In genomic region chr19:1590641-1591397, GRCh38 we compare ENCODE assay signal across 9 cellular contexts. TPM values are rescaled to one million over a fixed set of nuclear protein-coding genes. Genes with fewer than 3 reads are reported as not detected.
A peak's percentile ranks its signal among the peaks of the same experiment; 100 is the strongest.
DNase-seq lines count a peak whose midpoint lies in the region; ATAC-seq, FAIRE-seq and TF ChIP-seq lines count a peak whose summit lies in the region.
"Had no signal": no experiment of that assay in that cellular context is flagged by ENCODE, and none has a peak within 500 bp of the region (broad histone marks: within the 10 kb centered on the region; RNA-seq: fewer than 3 reads in every experiment).

No MANE protein-coding gene starts in this region.

- H3K27ac ChIP-seq in GM12878 (ENCODE audit: control insufficient read depth, insufficient read depth) (peak overlapping the region; percentile 92), lower lobe of right lung (peak overlapping the region; percentile 93), vagina (no peak overlapping the region)

- POLR2A ChIA-PET in GM12878 (lab: Charles Lee), result interaction anchor here (0.6 to 1.4 kb wide), 6 partner anchors 9 to 221 kb away, joined by 3 to 7 read pairs (median 3); partner anchors contain the start of gene ATP8B3

- no peak overlapping the region for H2AFZ ChIP-seq in GM12878 (ENCODE audit: control insufficient read depth, low read depth, low read length)

- no peaks in the 10 kb centered on the region for H3K9me3 ChIP-seq in GM12878 (replicated peaks; ENCODE audit: control insufficient read depth, insufficient read depth, low read length)
- no peaks in the 10 kb centered on the region for H3K9me3 ChIP-seq in lower lobe of right lung
- H3K9me3 ChIP-seq in vagina, result no peaks in the 10 kb centered on the region
- H3K9me3 ChIP-seq: neutrophil had no signal

- no peak for TF ChIP-seq EP300 in GM12878 (IDR thresholded peaks at IDR 0.05; ENCODE audit: borderline replicate concordance in 1 of 2, control insufficient read depth in 1 of 2, low read depth in 2 of 2, low read length in 2 of 2)

- TF ChIP-seq POLR2A in GM12878 (IDR thresholded peaks at IDR 0.05; ENCODE audit: low read depth, low read length) (0 out of 2 replicates have a peak, but pooled peaks have one; percentile 8), vagina (IDR thresholded peaks at IDR 0.05) (no peak)

- peak overlapping the region; percentile 98 for H3K4me3 ChIP-seq in GM12878
- peak overlapping the region; percentile 84 for H3K4me3 ChIP-seq in lower lobe of right lung
- H3K4me3 ChIP-seq in vagina, result peak overlapping the region; percentile 79 to 90

- H3K9ac ChIP-seq in GM12878 (ENCODE audit: control insufficient read depth, insufficient read depth, low read length), result peak overlapping the region; percentile 98

- peak overlapping the region; percentile 79 for H3K4me2 ChIP-seq in GM12878 (ENCODE audit: control insufficient read depth, insufficient read depth)

- in situ Hi-C loops in GM12878 (cut with MboI), result no loop called here

- FAIRE-seq in GM12878 (lab: Jason Lieb, UNC), result peak; percentile 85

- peaks cover 32% of the 10 kb centered on the region for H3K79me2 ChIP-seq in GM12878 (ENCODE audit: control insufficient read depth, insufficient read depth, low read length)

- no TSS peak for BruUV-seq in GM12878 (replicated peaks; lab: Mats Ljungman, UMichigan)

- intact Hi-C loops in GM12878 (cut with micrococcal nuclease; ENCODE audit: unreplicated experiment) (no loop called here), lower lobe of right lung (cut with DNase I) (no loop called here), vagina (cut with DNase I) (no loop called here)

- TF ChIP-seq CTCF in GM12878 (IDR thresholded peaks at IDR 0.05 in 2 of 3, conservative IDR thresholded peaks at IDR 0.05 in 1 of 3; ENCODE audit: control insufficient read depth in 2 of 3, extremely low read depth in 1 of 3, insufficient read depth in 1 of 3, low read depth in 3 of 3, low read length in 3 of 3), result peak; percentile 51 to 68 (median 59)
- no peak for TF ChIP-seq CTCF in lower lobe of right lung (IDR thresholded peaks at IDR 0.05)
- no peak for TF ChIP-seq CTCF in vagina (IDR thresholded peaks at IDR 0.05)

- TF ChIP-seq RAD21 in GM12878 (IDR thresholded peaks at IDR 0.05; ENCODE audit: insufficient read depth, low read depth, low read length), result peak; percentile 41

- H3K4me1 ChIP-seq in GM12878 (ENCODE audit: control insufficient read depth, insufficient read depth, low read length), result peaks cover 4% of the 10 kb centered on the region; the same call in 1 of the 2 replicates
- H3K4me1 ChIP-seq in lower lobe of right lung, result peaks cover 21% of the 10 kb centered on the region
- H3K4me1 ChIP-seq in vagina, result peaks cover 40% of the 10 kb centered on the region

- ATAC-seq in GM12878 (peak; percentile 76), lower lobe of right lung (no peak), HG02970 (IDR thresholded peaks at IDR 0.05; ENCODE audit: low FRiP score, unreplicated experiment) (no peak)

- RAD21 ChIA-PET in GM12878 (lab: Charles Lee; ENCODE audit: unreplicated experiment), result interaction anchor here (0.6 to 2.0 kb wide), 8 partner anchors 14 to 219 kb away, joined by 3 to 16 read pairs (median 4); partner anchors contain the start of genes TCF3 and UQCR11

- SMC1A ChIA-PET in GM12878 (lab: Charles Lee; ENCODE audit: uncharacterized antibody, unreplicated experiment), result interaction anchor here (1.1 to 2.5 kb wide), 4 partner anchors 14 to 81 kb away, joined by 3 to 14 read pairs (median 5); partner anchors contain the start of gene UQCR11

- no peaks in the 10 kb centered on the region for H3K27me3 ChIP-seq in GM12878 (replicated peaks in 1 of 2; ENCODE audit: control insufficient read depth in 2 of 2, insufficient read depth in 2 of 2, low read length in 1 of 2)
- H3K27me3 ChIP-seq in lower lobe of right lung (ENCODE audit: low read depth), result no peaks in the 10 kb centered on the region
- H3K27me3 ChIP-seq in vagina, result no peaks in the 10 kb centered on the region
- H3K27me3 ChIP-seq: neutrophil had no signal

- DNase-seq in activated T-cell treated with anti-CD3 and anti-CD28 coated beads for 24 hours (ENCODE audit: low read depth), result peak; percentile 25
- no peak for DNase-seq in activated T-cell treated with anti-CD3 and anti-CD28 coated beads, Interleukin-2, amount 50 U/mL, for 1 hour
- peak; percentile 6 for DNase-seq in NCI-H2227 treated with DMSO at 0.1 percent for 48 hours (lab: John Stamatoyannopoulos, UW)
- no peak for DNase-seq in GM12878 (ENCODE audit: low read depth, low spot score)
- DNase-seq in lower lobe of right lung, result no peak
- no peak for DNase-seq in vagina (ENCODE audit: extremely low spot score in 2 of 2)
- DNase-seq in NCI-H2029 (lab: John Stamatoyannopoulos, UW), result no peak

- no peaks in the 10 kb centered on the region for H4K20me1 ChIP-seq in GM12878 (ENCODE audit: control insufficient read depth, insufficient read depth)

- CTCF ChIA-PET in GM12878 (lab: Yijun Ruan, JAX), result interaction anchor here (0.6 to 4.4 kb wide), 19 partner anchors 9 to 239 kb away, joined by 3 to 55 read pairs (median 4); no protein-coding TSS in a partner anchor

- WGBS in GM12878 (ENCODE audit: insufficient coverage, insufficient replicate concordance, low lambda C conversion rate, missing lambda C conversion rate), result 2% methylated on average over 10 of the region's 10 CpGs

- H3K36me3 ChIP-seq in GM12878 (ENCODE audit: control insufficient read depth in 2 of 2, insufficient read depth in 2 of 2, low read length in 1 of 2) (peaks cover 0 to 3% of the 10 kb centered on the region in 2 experiments; a peak in 2 of 4 replicates), lower lobe of right lung (peaks cover 5% of the 10 kb centered on the region), vagina (peaks cover 0 to 2% of the 10 kb centered on the region in 2 donors)

RNA-seq across cellular contexts. Expression of gene MBD3, which starts 1.8 kb away (rescaled TPM):
- 37.4 and 45.4 TPM in 2 replicates for total RNA-seq in GM12878 (2013; cell fraction: nucleolus; rRNA removed)
- 93.6 and 105 TPM in 2 replicates for total RNA-seq in GM12878 (2014; rRNA removed)
- 16.7 and 21.0 TPM in 2 replicates for total RNA-seq in GM12878 (2014; rRNA removed; fragmentation: Illumina TruSeq; extraction: Trizol)
- total RNA-seq in GM12878 (2021), result 95.9 and 107 TPM in 2 replicates
- 8.0 TPM for polyA plus RNA-seq in GM12878 (2011; ENCODE audit: low read depth)
- polyA plus RNA-seq in GM12878 (2011; rRNA removed), result 10.2 and 21.8 TPM in 2 replicates
- polyA plus RNA-seq in GM12878 (2011; cell fraction: cytosol; rRNA removed), result 40.6 and 75.9 TPM in 2 replicates
- polyA plus RNA-seq in GM12878 (2011; cell fraction: nucleus; rRNA removed), result 66.8 and 112 TPM in 2 replicates
- polyA plus RNA-seq in GM12878 (2012), result 39.0 and 47.6 TPM in 2 replicates
- 2.9 and 6.6 TPM in 2 replicates for polyA plus RNA-seq in GM12878 (2014; fragmentation: Illumina TruSeq; extraction: Trizol)
- polyA plus RNA-seq in GM12878 (2014; fragmentation: Nextera tagmentation; extraction: Ambion mirVana), result 1 to 10 TPM in 1 of 2 experiments, under 1 TPM in 1; 0.13 to 1.7 TPM
- 91.0 and 117 TPM in 2 replicates for polyA plus RNA-seq in GM12878 (2014; rRNA removed)
- 10 to 100 TPM; 22.0 to 40.2 TPM for polyA plus RNA-seq in GM12878 (2016; fragmentation: Nextera tagmentation; extraction: Ambion mirVana)
- 27.1 and 50.4 TPM in 2 replicates for polyA minus RNA-seq in GM12878 (2011; rRNA and poly(A)+ RNA removed)
- 25.1 and 31.5 TPM in 2 replicates for polyA minus RNA-seq in GM12878 (2011; cell fraction: cytosol; rRNA and poly(A)+ RNA removed)
- 11.4 and 26.6 TPM in 2 replicates for polyA minus RNA-seq in GM12878 (2011; cell fraction: nucleus; rRNA and poly(A)+ RNA removed)
- total RNA-seq in lower lobe of right lung, result 68.1 TPM
- 66.0 TPM for total RNA-seq in vagina

RNA-seq across cellular contexts. Expression of gene UQCR11, which starts 14.4 kb away (rescaled TPM):
- total RNA-seq in GM12878 (2013; cell fraction: nucleolus; rRNA removed), result 26.2 and 28.8 TPM in 2 replicates
- total RNA-seq in GM12878 (2014; rRNA removed) (107 and 113 TPM in 2 replicates), GM12878 (2014; rRNA removed; fragmentation: Illumina TruSeq; extraction: Trizol) (28.6 and 30.2 TPM in 2 replicates), GM12878 (2021) (223 and 247 TPM in 2 replicates), lower lobe of right lung (164 TPM), vagina (79.8 TPM)
- polyA plus RNA-seq in GM12878 (2011; ENCODE audit: low read depth), result 21.7 TPM
- polyA plus RNA-seq in GM12878 (2011; rRNA removed) (191 and 219 TPM in 2 replicates), GM12878 (2014; fragmentation: Illumina TruSeq; extraction: Trizol) (15.8 and 29.0 TPM in 2 replicates), GM12878 (2014; fragmentation: Nextera tagmentation; extraction: Ambion mirVana) (100 to 1,000 TPM; 166 to 418 TPM), GM12878 (2014; rRNA removed) (146 and 157 TPM in 2 replicates), GM12878 (2016; fragmentation: Nextera tagmentation; extraction: Ambion mirVana) (100 to 1,000 TPM; 520 to 586 TPM)
- 138 and 274 TPM in 2 replicates for polyA plus RNA-seq in GM12878 (2011; cell fraction: cytosol; rRNA removed)
- polyA plus RNA-seq in GM12878 (2011; cell fraction: nucleus; rRNA removed), result 79.3 and 87.4 TPM in 2 replicates
- 111 and 143 TPM in 2 replicates for polyA plus RNA-seq in GM12878 (2012)
- polyA minus RNA-seq in GM12878 (2011; rRNA and poly(A)+ RNA removed), result 13.8 and 24.5 TPM in 2 replicates
- 18.3 and 26.5 TPM in 2 replicates for polyA minus RNA-seq in GM12878 (2011; cell fraction: cytosol; rRNA and poly(A)+ RNA removed)
- polyA minus RNA-seq in GM12878 (2011; cell fraction: nucleus; rRNA and poly(A)+ RNA removed), result 12.0 and 23.8 TPM in 2 replicates

RNA-seq across cellular contexts. Expression of gene MEX3D, which starts 22.7 kb away (rescaled TPM):
- total RNA-seq in GM12878 (2013; cell fraction: nucleolus; rRNA removed), result 0.75 and 0.95 TPM in 2 replicates
- total RNA-seq in GM12878 (2014; rRNA removed) (4.3 and 5.7 TPM in 2 replicates), GM12878 (2014; rRNA removed; fragmentation: Illumina TruSeq; extraction: Trizol) (0.76 and 1.2 TPM in 2 replicates), GM12878 (2021) (6.1 and 6.8 TPM in 2 replicates), lower lobe of right lung (18.5 TPM), vagina (21.4 TPM)
- polyA plus RNA-seq in GM12878 (2011; ENCODE audit: low read depth), result 0.22 TPM
- polyA plus RNA-seq in GM12878 (2011; rRNA removed) (0.55 and 0.87 TPM in 2 replicates), GM12878 (2014; fragmentation: Illumina TruSeq; extraction: Trizol) (0.43 TPM in 2 replicates), GM12878 (2014; fragmentation: Nextera tagmentation; extraction: Ambion mirVana) (1 to 10 TPM in 1 of 2 experiments, under 1 TPM in 1; 0.42 to 1.6 TPM), GM12878 (2014; rRNA removed) (3.3 and 3.6 TPM in 2 replicates), GM12878 (2016; fragmentation: Nextera tagmentation; extraction: Ambion mirVana) (under 1 TPM; 0.18 to 0.63 TPM)
- polyA plus RNA-seq in GM12878 (2011; cell fraction: cytosol; rRNA removed), result 1.0 and 2.9 TPM in 2 replicates
- 0.96 and 2.0 TPM in 2 replicates for polyA plus RNA-seq in GM12878 (2011; cell fraction: nucleus; rRNA removed)
- 1.9 and 2.2 TPM in 2 replicates for polyA plus RNA-seq in GM12878 (2012)
- 0.22 and 0.62 TPM in 2 replicates for polyA minus RNA-seq in GM12878 (2011; rRNA and poly(A)+ RNA removed)
- polyA minus RNA-seq in GM12878 (2011; cell fraction: cytosol; rRNA and poly(A)+ RNA removed), result 4.4 TPM in 2 replicates
- 0.24 and 0.96 TPM in 2 replicates for polyA minus RNA-seq in GM12878 (2011; cell fraction: nucleus; rRNA and poly(A)+ RNA removed)

Comparison
In these comparisons a context has a peak if more than half of its experiments do, and no peak if none do; other contexts are left out.
1. DNase-seq: peak in activated T-cell treated with anti-CD3 and anti-CD28 coated beads for 24 hours (single experiment) and NCI-H2227 treated with DMSO at 0.1 percent for 48 hours (single experiment); none in activated T-cell treated with anti-CD3 and anti-CD28 coated beads, Interleukin-2, amount 50 U/mL, for 1 hour (single experiment), GM12878 (single experiment), lower lobe of right lung (single experiment), vagina (0 of 2) and NCI-H2029 (single experiment).
2. CTCF ChIP-seq: peak in GM12878 (3 of 3); none in lower lobe of right lung (single experiment) and vagina (0 of 3).
3. Peak in every context shown above with its lines, with median percentiles within 50 percentile points of each other: H3K4me3 ChIP-seq.